9 cellular contexts compared by ENCODE assay signal in the genomic region with DNA sequence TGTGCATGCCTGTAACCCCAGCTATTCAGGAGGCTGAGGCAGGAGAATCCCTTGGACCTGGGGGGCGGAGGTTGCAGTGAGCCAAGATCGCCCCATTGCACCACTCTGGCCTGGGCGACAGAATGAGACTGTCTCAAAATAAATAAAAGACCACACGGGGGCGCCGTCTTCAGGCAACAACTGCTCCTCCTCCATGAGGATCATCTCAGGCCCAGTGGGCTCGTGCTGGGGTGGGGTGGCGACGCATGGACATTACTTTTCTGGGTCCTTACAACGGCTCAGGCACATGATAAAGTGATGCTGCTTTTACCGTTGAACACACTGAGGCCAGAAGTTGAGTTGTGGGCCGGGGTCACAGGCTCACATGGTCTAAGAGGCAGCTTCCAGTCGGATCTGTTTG. TPM values are rescaled to one million over a fixed set of nuclear protein-coding genes. Genes with fewer than 3 reads are reported as not detected.
DNase-seq lines count a peak whose midpoint lies in the region; ATAC-seq, FAIRE-seq and TF ChIP-seq lines count a peak whose summit lies in the region.
"Had no signal": no experiment of that assay in that cellular context is flagged by ENCODE, and none has a peak within 500 bp of the region (broad histone marks: within the 10 kb centered on the region; RNA-seq: fewer than 3 reads in every experiment).

No MANE protein-coding gene starts in this region.

- no peak overlapping the region for H3K4me3 ChIP-seq in GM12864 (ENCODE audit: low read depth, low read length)
- no peak overlapping the region for H3K4me3 ChIP-seq in NT2/D1 (ENCODE audit: insufficient read length, low read depth)
- H3K4me3 ChIP-seq in K562 = no peak overlapping the region

- no peak overlapping the region for H3K4me2 ChIP-seq in K562 (ENCODE audit: insufficient read depth, low read length)

- peaks cover 3% of the 10 kb centered on the region for H3K36me3 ChIP-seq in NT2/D1 (ENCODE audit: insufficient read depth, insufficient read length, low read length)
- H3K36me3 ChIP-seq in K562 (ENCODE audit: control insufficient read depth, insufficient read depth, low read length) = no peaks in the 10 kb centered on the region

- intact Hi-C loops in K562 (cut with micrococcal nuclease) = no loop called here

- WGBS in K562 (ENCODE audit: insufficient coverage, low coverage, missing lambda C conversion rate) = 15% methylated on average over 13 of the region's 13 CpGs

- no peaks in the 10 kb centered on the region for H3K9me3 ChIP-seq in NT2/D1 (ENCODE audit: insufficient read depth, low read length)
- no peaks in the 10 kb centered on the region for H3K9me3 ChIP-seq in K562 (replicated peaks; ENCODE audit: control insufficient read depth, insufficient read depth, low read depth, low read length)

- TF ChIP-seq EP300 in K562 (IDR thresholded peaks at IDR 0.05; ENCODE audit: low read length) = no peak

- peak; percentile 17 to 56; a peak in 3 of 4 replicates for TF ChIP-seq RAD21 in K562 (CRISPR knock-in tag; conservative IDR thresholded peaks at IDR 0.05 in 1 of 2, IDR thresholded peaks at IDR 0.05 in 1 of 2)

- DNase-seq in AG08395 (ENCODE audit: low spot score) = peak; percentile 58
- DNase-seq in GM12864 (ENCODE audit: low read depth) = no peak
- DNase-seq in NT2/D1 (ENCODE audit: low read depth, low spot score) = peak; percentile 62
- peak; percentile 68 to 77 (median 72) for DNase-seq in K562 (ENCODE audit: extremely low read depth in 1 of 4, low spot score in 3 of 4)
- DNase-seq in medulla oblongata (ENCODE audit: extremely low spot score) = peak; percentile 21
- no peak for DNase-seq in NCI-H774 (lab: John Stamatoyannopoulos, UW)

- H3K27me3 ChIP-seq in NT2/D1 (ENCODE audit: insufficient read depth, insufficient read length) (no peaks in the 10 kb centered on the region), K562 (ENCODE audit: control insufficient read depth in 2 of 2, insufficient read depth in 2 of 2, low read length in 2 of 2) (peaks cover 22 to 43% of the 10 kb centered on the region in 2 experiments; a peak in 4 of 5 replicates)

- no TSS peak for BruUV-seq in K562 (replicated peaks; lab: Mats Ljungman, UMichigan)

- H3K27ac ChIP-seq in K562 (ENCODE audit: extremely low read depth, low read depth, low read length) = no peak overlapping the region

- CTCF ChIA-PET in K562 (lab: Yijun Ruan, JAX; ENCODE audit: low intra/inter-chr PET ratio) = no interaction called here

- POLR2A ChIA-PET in K562 (lab: Yijun Ruan, JAX) = no interaction called here

- peak; percentile 52 for FAIRE-seq in K562 (lab: Jason Lieb, UNC)
- FAIRE-seq: endometrium had no signal

- in situ Hi-C loops in K562 (cut with MboI) = no loop called here

- TF ChIP-seq CTCF in GM12864 (IDR thresholded peaks at IDR 0.05; ENCODE audit: low read depth, low read length, missing control alignments) (peak; percentile 59), K562 (IDR thresholded peaks at IDR 0.05 in 2 of 3, conservative IDR thresholded peaks at IDR 0.05 in 1 of 3; ENCODE audit: insufficient read depth in 2 of 3, low read depth in 1 of 3, low read length in 3 of 3) (peak; percentile 65 to 71 (median 70))

- ATAC-seq in K562 = peak; percentile 86
- ATAC-seq in HG02588 (IDR thresholded peaks at IDR 0.05; ENCODE audit: unreplicated experiment) = no peak
- no peak for ATAC-seq in GM21526 (IDR thresholded peaks at IDR 0.05; ENCODE audit: low FRiP score, unreplicated experiment)

- H3K9ac ChIP-seq in NT2/D1 (ENCODE audit: insufficient read length, low read depth) (no peak overlapping the region), K562 (ENCODE audit: insufficient read depth in 1 of 2, low read depth in 2 of 2, low read length in 2 of 2) (no peak overlapping the region)

- no peaks in the 10 kb centered on the region for H3K79me2 ChIP-seq in K562 (ENCODE audit: control insufficient read depth, insufficient read depth, low read length)

- no peaks in the 10 kb centered on the region for H3K9me1 ChIP-seq in K562 (ENCODE audit: control insufficient read depth, insufficient read depth, low read length)

- peaks cover 11% of the 10 kb centered on the region for H4K20me1 ChIP-seq in K562 (replicated peaks; ENCODE audit: control insufficient read depth, insufficient read depth, low read length)

- H2AFZ ChIP-seq in K562 (ENCODE audit: low read depth, low read length) = peak overlapping the region; percentile 42; the same call in 1 of the 2 replicates

- no peak for TF ChIP-seq POLR2A in K562 (conservative IDR thresholded peaks at IDR 0.05)

- H3K4me1 ChIP-seq in NT2/D1 (ENCODE audit: insufficient read depth, insufficient read length) (peaks cover 32% of the 10 kb centered on the region), K562 (replicated peaks in 1 of 2; ENCODE audit: control insufficient read depth in 2 of 2, insufficient read depth in 2 of 2, low read length in 2 of 2) (peaks cover 9 to 56% of the 10 kb centered on the region in 2 experiments; a peak in 3 of 5 replicates)

TF ChIP-seq in K562, 482 proteins besides CTCF, POLR2A, EP300 and RAD21 (continues in another document):
- TF ChIP-seq, protein P1, sequence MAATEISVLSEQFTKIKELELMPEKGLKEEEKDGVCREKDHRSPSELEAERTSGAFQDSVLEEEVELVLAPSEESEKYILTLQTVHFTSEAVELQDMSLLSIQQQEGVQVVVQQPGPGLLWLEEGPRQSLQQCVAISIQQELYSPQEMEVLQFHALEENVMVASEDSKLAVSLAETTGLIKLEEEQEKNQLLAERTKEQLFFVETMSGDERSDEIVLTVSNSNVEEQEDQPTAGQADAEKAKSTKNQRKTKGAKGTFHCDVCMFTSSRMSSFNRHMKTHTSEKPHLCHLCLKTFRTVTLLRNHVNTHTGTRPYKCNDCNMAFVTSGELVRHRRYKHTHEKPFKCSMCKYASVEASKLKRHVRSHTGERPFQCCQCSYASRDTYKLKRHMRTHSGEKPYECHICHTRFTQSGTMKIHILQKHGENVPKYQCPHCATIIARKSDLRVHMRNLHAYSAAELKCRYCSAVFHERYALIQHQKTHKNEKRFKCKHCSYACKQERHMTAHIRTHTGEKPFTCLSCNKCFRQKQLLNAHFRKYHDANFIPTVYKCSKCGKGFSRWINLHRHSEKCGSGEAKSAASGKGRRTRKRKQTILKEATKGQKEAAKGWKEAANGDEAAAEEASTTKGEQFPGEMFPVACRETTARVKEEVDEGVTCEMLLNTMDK (IDR thresholded peaks at IDR 0.05; ENCODE audit: borderline replicate concordance, insufficient read depth, low read depth, low read length, poor library complexity, severe bottlenecking) = peak; percentile 51
- 0 out of 2 replicates have a peak, but pooled peaks have one; percentile 25 for TF ChIP-seq SMC3 (conservative IDR thresholded peaks at IDR 0.05; ENCODE audit: insufficient read depth, low read depth, low read length)
- TF ChIP-seq CEBPB (tag; IDR thresholded peaks at IDR 0.05) = peak; percentile 42; the same call in 1 of the 2 replicates

RNA-seq across cellular contexts. Expression of gene PRMT7, which starts 56.2 kb away (rescaled TPM):
- 222 and 419 TPM in 2 replicates for total RNA-seq in K562 (2011; cell fraction: chromatin; rRNA removed; ENCODE audit: low replicate concordance)
- total RNA-seq in K562 (2011; cell fraction: nucleolus; rRNA removed) = 230 and 239 TPM in 2 replicates
- total RNA-seq in K562 (2011; cell fraction: nucleoplasm; rRNA removed) = 180 and 199 TPM in 2 replicates
- total RNA-seq in K562 (2014; rRNA removed) (78.3 and 90.2 TPM in 2 replicates), K562 (2014; rRNA removed; fragmentation: Illumina TruSeq; extraction: Trizol) (48.0 and 56.7 TPM in 2 replicates), K562 (2015; rRNA removed; fragmentation: Illumina TruSeq; extraction: Trizol) (69.7 and 73.1 TPM in 2 replicates), K562 (2021) (78.6 and 79.4 TPM in 2 replicates)
- polyA plus RNA-seq in K562 (2011; rRNA removed) (69.9 and 74.1 TPM in 2 replicates), K562 (2014; fragmentation: Illumina TruSeq; extraction: Trizol) (66.6 and 85.9 TPM in 2 replicates), K562 (2014; fragmentation: Nextera tagmentation; extraction: Ambion mirVana) (10 to 100 TPM in 1 of 2 experiments, 1 to 10 TPM in 1; 6.4 to 12.6 TPM), K562 (2014; rRNA removed) (83.7 and 88.8 TPM in 2 replicates)
- polyA plus RNA-seq in K562 (2011; cell fraction: cytosol; rRNA removed) = 63.9 and 89.3 TPM in 2 replicates
- polyA plus RNA-seq in K562 (2011; cell fraction: nucleus; rRNA removed) = 335 and 470 TPM in 2 replicates
- 59.7 and 71.7 TPM in 2 replicates for polyA plus RNA-seq in K562 (2012)
- polyA minus RNA-seq in K562 (2011; rRNA and poly(A)+ RNA removed) = 70.0 and 109 TPM in 2 replicates
- 49.6 and 60.8 TPM in 2 replicates for polyA minus RNA-seq in K562 (2011; cell fraction: cytosol; rRNA and poly(A)+ RNA removed)
- 92.9 and 103 TPM in 2 replicates for polyA minus RNA-seq in K562 (2011; cell fraction: nucleus; rRNA and poly(A)+ RNA removed)

RNA-seq across cellular contexts. Expression of gene SLC7A6OS, which starts 56.3 kb away (rescaled TPM):
- 26.2 and 38.5 TPM in 2 replicates for total RNA-seq in K562 (2011; cell fraction: chromatin; rRNA removed; ENCODE audit: low replicate concordance)
- total RNA-seq in K562 (2011; cell fraction: nucleolus; rRNA removed) = 20.0 and 22.3 TPM in 2 replicates
- 30.6 and 38.6 TPM in 2 replicates for total RNA-seq in K562 (2011; cell fraction: nucleoplasm; rRNA removed)
- total RNA-seq in K562 (2014; rRNA removed) = 16.5 and 18.7 TPM in 2 replicates
- 17.6 and 17.8 TPM in 2 replicates for total RNA-seq in K562 (2014; rRNA removed; fragmentation: Illumina TruSeq; extraction: Trizol)
- total RNA-seq in K562 (2015; rRNA removed; fragmentation: Illumina TruSeq; extraction: Trizol) = 21.1 and 23.6 TPM in 2 replicates
- 22.1 and 24.3 TPM in 2 replicates for total RNA-seq in K562 (2021)
- polyA plus RNA-seq in K562 (2011; rRNA removed) = 14.0 and 17.2 TPM in 2 replicates
- polyA plus RNA-seq in K562 (2011; cell fraction: cytosol; rRNA removed) = 7.5 and 8.8 TPM in 2 replicates
- polyA plus RNA-seq in K562 (2011; cell fraction: nucleus; rRNA removed) = 27.5 and 29.9 TPM in 2 replicates
- polyA plus RNA-seq in K562 (2012) = 11.1 and 12.5 TPM in 2 replicates
- 16.6 and 18.7 TPM in 2 replicates for polyA plus RNA-seq in K562 (2014; fragmentation: Illumina TruSeq; extraction: Trizol)
- polyA plus RNA-seq in K562 (2014; fragmentation: Nextera tagmentation; extraction: Ambion mirVana) = 1 to 10 TPM; 2.7 to 4.5 TPM
- polyA plus RNA-seq in K562 (2014; rRNA removed) = 15.5 and 25.3 TPM in 2 replicates
- 16.2 and 16.7 TPM in 2 replicates for polyA minus RNA-seq in K562 (2011; rRNA and poly(A)+ RNA removed)
- 4.7 and 6.0 TPM in 2 replicates for polyA minus RNA-seq in K562 (2011; cell fraction: cytosol; rRNA and poly(A)+ RNA removed)
- 12.8 and 18.1 TPM in 2 replicates for polyA minus RNA-seq in K562 (2011; cell fraction: nucleus; rRNA and poly(A)+ RNA removed)

Comparison
In these comparisons a context has a peak if more than half of its experiments do, and no peak if none do; other contexts are left out.
1. DNase-seq: peak in AG08395 (single experiment), NT2/D1 (single experiment), K562 (4 of 4) and medulla oblongata (single experiment); none in GM12864 (single experiment) and NCI-H774 (single experiment).